Comparison of ENCODE assay signal across 1 cellular context in the genomic region with DNA sequence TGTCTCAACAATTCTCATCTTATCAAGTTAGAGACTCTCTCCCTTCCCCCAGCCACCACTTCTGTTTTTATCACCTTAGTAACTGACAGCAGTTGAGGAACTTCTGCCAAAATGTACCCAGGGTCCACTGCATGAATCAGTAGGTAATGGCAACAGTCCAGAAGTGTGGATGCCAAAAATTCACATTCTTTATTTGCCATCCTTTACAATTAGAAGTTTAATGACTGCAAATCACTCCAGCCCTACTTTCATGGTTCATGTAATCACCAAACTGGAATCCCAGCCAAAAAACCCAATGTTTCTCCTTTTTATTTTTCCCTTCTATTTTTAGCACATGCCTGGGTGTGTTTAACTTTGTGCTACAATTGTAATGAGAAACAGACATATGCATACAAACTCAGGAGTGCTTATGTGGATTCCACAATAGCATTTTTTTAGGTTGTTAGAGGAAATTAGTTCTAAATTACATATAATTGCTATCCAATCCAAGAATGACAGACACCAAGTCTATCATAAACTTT.
TF ChIP-seq lines count a peak whose summit lies in the region.

No MANE protein-coding gene starts in this region.

TF ChIP-seq in SK-N-SH, 30 proteins besides CTCF, POLR2A, EP300 and RAD21 (continued from another document):
- TF ChIP-seq NFIC (IDR thresholded peaks at IDR 0.05; ENCODE audit: borderline replicate concordance) (peak; percentile 96), EZH2phosphoT487 (IDR thresholded peaks at IDR 0.05; ENCODE audit: borderline replicate concordance, low read depth) (no peak), RCOR1 (IDR thresholded peaks at IDR 0.05; ENCODE audit: low read length) (no peak; the same call in none of the 2 replicates), SMC3 (IDR thresholded peaks at IDR 0.05; ENCODE audit: low read depth, low read length) (no peak), SIN3A (IDR thresholded peaks at IDR 0.05; ENCODE audit: borderline replicate concordance, low read depth, low read length) (peak; percentile 68; the same call in 1 of the 2 replicates), MXI1 (IDR thresholded peaks at IDR 0.05; ENCODE audit: low read depth, low read length) (no peak), GABPA (IDR thresholded peaks at IDR 0.05; ENCODE audit: low read depth) (no peak), TEAD4 (IDR thresholded peaks at IDR 0.05; ENCODE audit: borderline replicate concordance, insufficient read depth) (peak; percentile 61; the same call in 1 of the 2 replicates), CHD2 (IDR thresholded peaks at IDR 0.05; ENCODE audit: low read length, partially characterized antibody) (peak; percentile 14), TAF1 (IDR thresholded peaks at IDR 0.05; ENCODE audit: borderline replicate concordance, low read depth, low read length) (no peak), TCF12 (IDR thresholded peaks at IDR 0.05) (peak; percentile 91), FOXJ3 (CRISPR knock-in tag; IDR thresholded peaks at IDR 0.05) (no peak), RFX5 (IDR thresholded peaks at IDR 0.05; ENCODE audit: low read length) (no peak), NRF1 (IDR thresholded peaks at IDR 0.05; ENCODE audit: low read depth, low read length) (no peak), YY1 (IDR thresholded peaks at IDR 0.05; ENCODE audit: low read depth) (no peak), RXRA (IDR thresholded peaks at IDR 0.05; ENCODE audit: borderline replicate concordance, low read depth) (peak; percentile 56; the same call in 1 of the 2 replicates), JUND (IDR thresholded peaks at IDR 0.05) (peak; percentile 59)
- TF ChIP-seq, protein P1, sequence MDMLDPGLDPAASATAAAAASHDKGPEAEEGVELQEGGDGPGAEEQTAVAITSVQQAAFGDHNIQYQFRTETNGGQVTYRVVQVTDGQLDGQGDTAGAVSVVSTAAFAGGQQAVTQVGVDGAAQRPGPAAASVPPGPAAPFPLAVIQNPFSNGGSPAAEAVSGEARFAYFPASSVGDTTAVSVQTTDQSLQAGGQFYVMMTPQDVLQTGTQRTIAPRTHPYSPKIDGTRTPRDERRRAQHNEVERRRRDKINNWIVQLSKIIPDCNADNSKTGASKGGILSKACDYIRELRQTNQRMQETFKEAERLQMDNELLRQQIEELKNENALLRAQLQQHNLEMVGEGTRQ (IDR thresholded peaks at IDR 0.05; ENCODE audit: borderline replicate concordance, low read depth, low read length) = no peak
- TF ChIP-seq, protein P2, sequence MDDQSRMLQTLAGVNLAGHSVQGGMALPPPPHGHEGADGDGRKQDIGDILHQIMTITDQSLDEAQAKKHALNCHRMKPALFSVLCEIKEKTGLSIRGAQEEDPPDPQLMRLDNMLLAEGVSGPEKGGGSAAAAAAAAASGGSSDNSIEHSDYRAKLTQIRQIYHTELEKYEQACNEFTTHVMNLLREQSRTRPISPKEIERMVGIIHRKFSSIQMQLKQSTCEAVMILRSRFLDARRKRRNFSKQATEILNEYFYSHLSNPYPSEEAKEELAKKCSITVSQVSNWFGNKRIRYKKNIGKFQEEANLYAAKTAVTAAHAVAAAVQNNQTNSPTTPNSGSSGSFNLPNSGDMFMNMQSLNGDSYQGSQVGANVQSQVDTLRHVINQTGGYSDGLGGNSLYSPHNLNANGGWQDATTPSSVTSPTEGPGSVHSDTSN (IDR thresholded peaks at IDR 0.05) = peak; percentile 85
- TF ChIP-seq, protein P3, sequence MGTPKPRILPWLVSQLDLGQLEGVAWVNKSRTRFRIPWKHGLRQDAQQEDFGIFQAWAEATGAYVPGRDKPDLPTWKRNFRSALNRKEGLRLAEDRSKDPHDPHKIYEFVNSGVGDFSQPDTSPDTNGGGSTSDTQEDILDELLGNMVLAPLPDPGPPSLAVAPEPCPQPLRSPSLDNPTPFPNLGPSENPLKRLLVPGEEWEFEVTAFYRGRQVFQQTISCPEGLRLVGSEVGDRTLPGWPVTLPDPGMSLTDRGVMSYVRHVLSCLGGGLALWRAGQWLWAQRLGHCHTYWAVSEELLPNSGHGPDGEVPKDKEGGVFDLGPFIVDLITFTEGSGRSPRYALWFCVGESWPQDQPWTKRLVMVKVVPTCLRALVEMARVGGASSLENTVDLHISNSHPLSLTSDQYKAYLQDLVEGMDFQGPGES (IDR thresholded peaks at IDR 0.05; ENCODE audit: low read depth, low read length) = no peak
